ENCODE assay signal across 8 cellular contexts in the genomic region with DNA sequence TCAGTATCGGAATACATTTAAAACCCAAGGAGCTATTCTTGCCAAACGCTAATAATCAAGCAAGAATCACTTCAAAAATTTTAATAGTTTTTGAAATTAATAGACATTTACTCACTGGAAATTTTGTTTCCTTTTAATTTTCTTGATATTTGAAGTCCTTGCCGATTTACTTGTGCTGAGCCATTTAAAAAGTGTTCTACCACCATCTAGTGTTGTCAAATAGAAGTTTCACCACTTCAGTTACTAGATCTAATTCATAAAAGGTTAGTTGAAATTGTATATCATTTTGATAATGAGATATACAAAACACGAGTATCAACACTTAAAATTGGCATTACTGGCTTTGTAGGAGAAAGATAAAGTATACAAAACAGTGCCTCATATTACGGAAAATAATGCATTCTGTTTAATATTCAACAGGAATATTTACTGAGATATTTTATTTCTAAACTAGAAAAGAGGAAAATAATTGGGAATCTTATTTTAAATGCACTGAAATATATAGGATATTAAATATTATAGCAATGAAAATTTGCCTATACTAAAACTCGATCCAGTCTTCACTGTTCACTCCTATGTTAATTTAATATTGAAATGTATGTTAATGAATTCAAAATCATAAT.
DNase-seq lines count a peak whose midpoint lies in the region; ATAC-seq and TF ChIP-seq lines count a peak whose summit lies in the region.

No MANE protein-coding gene starts in this region.

- in situ Hi-C loops in Panc1 (cut with HindIII; ENCODE audit: low pct_unique_long_range_greater_than_20kb, low sequenced_read_pairs): no loop called here

- H3K4me1 ChIP-seq in cardiac muscle cell (ENCODE audit: low read depth) (no peaks in the 10 kb centered on the region), right atrium auricular region (no peaks in the 10 kb centered on the region), Panc1 (ENCODE audit: control insufficient read depth, insufficient read depth, low read length) (no peaks in the 10 kb centered on the region), upper lobe of left lung (no peaks in the 10 kb centered on the region)

- no peaks in the 10 kb centered on the region for H3K9me3 ChIP-seq in cardiac muscle cell (ENCODE audit: low read depth)
- H3K9me3 ChIP-seq in right atrium auricular region: no peaks in the 10 kb centered on the region
- no peaks in the 10 kb centered on the region for H3K9me3 ChIP-seq in Panc1 (ENCODE audit: control insufficient read depth, insufficient read depth, low read depth, low read length)
- no peaks in the 10 kb centered on the region for H3K9me3 ChIP-seq in upper lobe of left lung

- H3K4me1 Mint-ChIP-seq in activated CD4-positive, alpha-beta T cell treated with anti-CD3 and anti-CD28 coated beads, Interleukin-2, amount 10 ng/mL, durations not matched to agents 24 days and 14 days: no peaks in the 10 kb centered on the region

- TF ChIP-seq CTCF in cardiac muscle cell (IDR thresholded peaks at IDR 0.05; ENCODE audit: low read depth, low read length): peak; percentile 52
- peak in 1 of 2 donors; percentile 48 for TF ChIP-seq CTCF in right atrium auricular region (IDR thresholded peaks at IDR 0.05)
- TF ChIP-seq CTCF in Panc1 (IDR thresholded peaks at IDR 0.05): peak; percentile 49; the same call in 1 of the 2 replicates
- TF ChIP-seq CTCF in fibroblast of pulmonary artery (IDR thresholded peaks at IDR 0.05; ENCODE audit: low read length, missing control alignments): peak; percentile 58
- TF ChIP-seq CTCF in upper lobe of left lung (IDR thresholded peaks at IDR 0.05): peak in 4 of 6 experiments; percentile 26 to 34 (median 30)

- H3K27me3 ChIP-seq in cardiac muscle cell: no peaks in the 10 kb centered on the region
- no peaks in the 10 kb centered on the region for H3K27me3 ChIP-seq in right atrium auricular region
- H3K27me3 ChIP-seq in Panc1 (ENCODE audit: control insufficient read depth, insufficient read depth, low read length): no peaks in the 10 kb centered on the region
- no peaks in the 10 kb centered on the region for H3K27me3 ChIP-seq in upper lobe of left lung

- H3K4me3 Mint-ChIP-seq in activated CD4-positive, alpha-beta T cell treated with anti-CD3 and anti-CD28 coated beads, Interleukin-2, amount 10 ng/mL, durations not matched to agents 24 days and 14 days: no peak overlapping the region

- no peak for ATAC-seq in Panc1
- ATAC-seq in upper lobe of left lung (ENCODE audit: low FRiP score in 2 of 2): no peak
- ATAC-seq in GM19324 (IDR thresholded peaks at IDR 0.05; ENCODE audit: low FRiP score, unreplicated experiment): no peak

- no peak for TF ChIP-seq POLR2A in upper lobe of left lung (IDR thresholded peaks at IDR 0.05)

- CTCF ChIA-PET in Panc1 (lab: Charles Lee): no interaction called here

- no peaks in the 10 kb centered on the region for H3K36me3 Mint-ChIP-seq in activated CD4-positive, alpha-beta T cell treated with anti-CD3 and anti-CD28 coated beads, Interleukin-2, amount 10 ng/mL, durations not matched to agents 24 days and 14 days (ENCODE audit: low read depth)

- no peaks in the 10 kb centered on the region for H3K27me3 Mint-ChIP-seq in activated CD4-positive, alpha-beta T cell treated with anti-CD3 and anti-CD28 coated beads, Interleukin-2, amount 10 ng/mL, durations not matched to agents 24 days and 14 days

- no peak overlapping the region for H3K27ac Mint-ChIP-seq in activated CD4-positive, alpha-beta T cell treated with anti-CD3 and anti-CD28 coated beads, Interleukin-2, amount 10 ng/mL, durations not matched to agents 24 days and 14 days

- H3K27ac ChIP-seq in cardiac muscle cell (no peak overlapping the region), right atrium auricular region (no peak overlapping the region), Panc1 (ENCODE audit: low read length) (no peak overlapping the region), upper lobe of left lung (no peak overlapping the region)

- intact Hi-C loops in Panc1 (cut with micrococcal nuclease; ENCODE audit: unreplicated experiment): loop anchor here (2.0 kb wide), 1 partner anchor 821 kb away; no protein-coding TSS in a partner anchor
- intact Hi-C loops in activated CD4-positive, alpha-beta T cell treated with anti-CD3 and anti-CD28 coated beads, Interleukin-2, amount 10 ng/mL, durations not matched to agents 24 days and 14 days (cut with micrococcal nuclease): no loop called here

- DNase-seq in cardiac muscle cell (ENCODE audit: low read depth in 1 of 2, low spot score in 1 of 2) (peak; percentile 34 to 81), right atrium auricular region (ENCODE audit: low spot score) (no peak), Panc1 (ENCODE audit: low read depth, low spot score) (no peak), fibroblast of pulmonary artery (ENCODE audit: low read depth) (peak; percentile 83), upper lobe of left lung (no peak)
- DNase-seq in activated CD4-positive, alpha-beta T cell treated with anti-CD3 and anti-CD28 coated beads, Interleukin-2, amount 10 ng/mL, durations not matched to agents 24 days and 14 days: no peak
- no peak for DNase-seq in stimulated activated CD4-positive, alpha-beta T cell treated with anti-CD3 and anti-CD28 coated beads, Interleukin-12 subunit alpha, Interleukin-12 subunit beta, amount 100 ng/mL, for 4 hours

- WGBS in upper lobe of left lung, 2 donors: 47 to 48% methylated on average over 6 of the region's 6 CpGs

- TF ChIP-seq EP300 in upper lobe of left lung (IDR thresholded peaks at IDR 0.05): no peak

- no peaks in the 10 kb centered on the region for H3K36me3 ChIP-seq in cardiac muscle cell
- no peaks in the 10 kb centered on the region for H3K36me3 ChIP-seq in right atrium auricular region
- H3K36me3 ChIP-seq in Panc1 (ENCODE audit: control insufficient read depth, insufficient read depth, low read length): no peaks in the 10 kb centered on the region
- H3K36me3 ChIP-seq in upper lobe of left lung: no peaks in the 10 kb centered on the region

- BruUV-seq in Panc1 (replicated peaks; lab: Mats Ljungman, UMichigan): no TSS peak

- no peaks in the 10 kb centered on the region for H3K9me3 Mint-ChIP-seq in activated CD4-positive, alpha-beta T cell treated with anti-CD3 and anti-CD28 coated beads, Interleukin-2, amount 10 ng/mL, durations not matched to agents 24 days and 14 days

- H3K4me3 ChIP-seq in cardiac muscle cell (no peak overlapping the region), right atrium auricular region (no peak overlapping the region), Panc1 (ENCODE audit: low read depth in 2 of 2, low read length in 2 of 2) (no peak overlapping the region), fibroblast of pulmonary artery (replicated peaks; ENCODE audit: low read depth, low read length) (no peak overlapping the region), upper lobe of left lung (no peak overlapping the region)

- POLR2A ChIA-PET in Panc1 (lab: Charles Lee): no interaction called here

Comparison
In these comparisons a context has a peak if more than half of its experiments do, and no peak if none do; other contexts are left out.
1. DNase-seq: peak in cardiac muscle cell (2 of 2) and fibroblast of pulmonary artery (single experiment); none in right atrium auricular region (single experiment), Panc1 (single experiment), upper lobe of left lung (0 of 2), activated CD4-positive, alpha-beta T cell treated with anti-CD3 and anti-CD28 coated beads, Interleukin-2, amount 10 ng/mL, durations not matched to agents 24 days and 14 days (single experiment) and stimulated activated CD4-positive, alpha-beta T cell treated with anti-CD3 and anti-CD28 coated beads, Interleukin-12 subunit alpha, Interleukin-12 subunit beta, amount 100 ng/mL, for 4 hours (single experiment).